ENCODE assay signal across 17 cellular contexts in the genomic region with DNA sequence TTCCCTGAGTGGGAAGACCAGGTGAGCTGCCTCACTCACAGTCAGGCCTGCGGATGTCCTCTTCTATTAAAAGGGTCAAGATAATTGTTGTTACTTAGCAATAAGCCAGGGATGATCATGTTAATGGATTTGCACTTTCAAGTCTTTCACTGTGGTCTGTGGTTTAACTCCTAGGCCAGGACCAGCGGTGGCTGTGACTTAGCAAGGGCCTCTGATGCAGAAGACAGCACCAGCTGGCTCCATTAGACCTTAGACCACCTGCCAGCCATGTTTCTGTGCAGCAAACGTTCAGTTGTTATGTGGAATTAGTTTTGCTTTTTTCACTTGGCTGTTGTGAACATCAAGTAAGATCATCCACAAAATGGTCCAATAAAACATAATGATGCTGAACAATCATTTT.
"Had no signal": no experiment of that assay in that cellular context is flagged by ENCODE, and none has a peak within 500 bp of the region (broad histone marks: within the 10 kb centered on the region; RNA-seq: fewer than 3 reads in every experiment).

No MANE protein-coding gene starts in this region.

- H3K9me3 ChIP-seq: transverse colon had no signal

- H3K27ac ChIP-seq: foreskin keratinocyte had no signal

- H3K4me1 ChIP-seq: foreskin keratinocyte had no signal

- H3K4me3 Mint-ChIP-seq: activated CD4-positive, alpha-beta T cell treated with anti-CD3 and anti-CD28 coated beads, Interleukin-2, amount 10 ng/mL, durations not matched to agents 7 days and 5 days; activated naive CD8-positive, alpha-beta T cell; activated T-cell treated with anti-CD3 and anti-CD28 coated beads, Interleukin-2, amount 50 U/mL, for 72 hours; brain; memory B cell; natural killer cell treated with Interleukin-12 subunit alpha and Interleukin-12 subunit beta and Interleukin-15 and Interleukin-18, amount 100 ng/mL, for 72 hours; T-helper 1 cell treated with Interleukin-12 subunit alpha and Interleukin-12 subunit beta and Interleukin-4 antibody, amounts not matched to agents 30 μg/mL and 1 μg/mL, for 36 hours had no signal

- DNase-seq: activated CD4-positive, alpha-beta T cell treated with anti-CD3 and anti-CD28 coated beads, Interleukin-2, amount 10 ng/mL, durations not matched to agents 7 days and 5 days; activated CD4-positive, CD25-positive, alpha-beta regulatory T cell; activated CD8-positive, alpha-beta memory T cell treated with anti-CD3 and anti-CD28 coated beads, Interleukin-2, amount 50 U/mL, for 48 hours; activated gamma-delta T cell; activated T-cell treated with anti-CD3 and anti-CD28 coated beads, Interleukin-2, amount 50 U/mL, for 72 hours; effector memory CD4-positive, alpha-beta T cell; foreskin keratinocyte; head of caudate nucleus; posterior cingulate gyrus; small intestine; stimulated activated naive CD8-positive, alpha-beta T cell treated with anti-CD3 and anti-CD28 coated beads, Interleukin-15, Interleukin-2, amounts not matched to agents 100 U/mL and 50 U/mL, for 24 hours; transverse colon had no signal

- H3K4me1 Mint-ChIP-seq: activated CD4-positive, alpha-beta T cell treated with anti-CD3 and anti-CD28 coated beads, Interleukin-2, amount 10 ng/mL, durations not matched to agents 7 days and 5 days; memory B cell had no signal

- H3K4me3 ChIP-seq: transverse colon had no signal

- FAIRE-seq: small intestine had no signal

- ATAC-seq: activated T-cell treated with anti-CD3 and anti-CD28 coated beads, Interleukin-2, amount 50 U/mL, for 72 hours; foreskin keratinocyte; natural killer cell treated with Interleukin-12 subunit alpha and Interleukin-12 subunit beta and Interleukin-15 and Interleukin-18, amount 100 ng/mL, for 72 hours; stimulated activated naive CD8-positive, alpha-beta T cell treated with anti-CD3 and anti-CD28 coated beads, Interleukin-15, Interleukin-2, amounts not matched to agents 100 U/mL and 50 U/mL, for 24 hours had no signal

- H3K27me3 Mint-ChIP-seq: activated CD4-positive, alpha-beta T cell treated with anti-CD3 and anti-CD28 coated beads, Interleukin-2, amount 10 ng/mL, durations not matched to agents 7 days and 5 days; activated naive CD8-positive, alpha-beta T cell; memory B cell; natural killer cell treated with Interleukin-12 subunit alpha and Interleukin-12 subunit beta and Interleukin-15 and Interleukin-18, amount 100 ng/mL, for 72 hours had no signal

- H3K36me3 Mint-ChIP-seq: activated naive CD8-positive, alpha-beta T cell; brain; memory B cell; natural killer cell treated with Interleukin-12 subunit alpha and Interleukin-12 subunit beta and Interleukin-15 and Interleukin-18, amount 100 ng/mL, for 72 hours had no signal

- H3K36me3 ChIP-seq: transverse colon had no signal

- H3K27ac Mint-ChIP-seq: activated CD4-positive, alpha-beta T cell treated with anti-CD3 and anti-CD28 coated beads, Interleukin-2, amount 10 ng/mL, durations not matched to agents 7 days and 5 days; activated naive CD8-positive, alpha-beta T cell; activated T-cell treated with anti-CD3 and anti-CD28 coated beads, Interleukin-2, amount 50 U/mL, for 72 hours; memory B cell; natural killer cell treated with Interleukin-12 subunit alpha and Interleukin-12 subunit beta and Interleukin-15 and Interleukin-18, amount 100 ng/mL, for 72 hours; T-helper 1 cell treated with Interleukin-12 subunit alpha and Interleukin-12 subunit beta and Interleukin-4 antibody, amounts not matched to agents 30 μg/mL and 1 μg/mL, for 36 hours had no signal

- H3K9me3 Mint-ChIP-seq: activated CD4-positive, alpha-beta T cell treated with anti-CD3 and anti-CD28 coated beads, Interleukin-2, amount 10 ng/mL, durations not matched to agents 7 days and 5 days; brain; memory B cell; T-helper 1 cell treated with Interleukin-12 subunit alpha and Interleukin-12 subunit beta and Interleukin-4 antibody, amounts not matched to agents 30 μg/mL and 1 μg/mL, for 36 hours had no signal

- H3K27me3 ChIP-seq: transverse colon had no signal
